Comparison of ENCODE assay signal across 12 cellular contexts in the genomic region with DNA sequence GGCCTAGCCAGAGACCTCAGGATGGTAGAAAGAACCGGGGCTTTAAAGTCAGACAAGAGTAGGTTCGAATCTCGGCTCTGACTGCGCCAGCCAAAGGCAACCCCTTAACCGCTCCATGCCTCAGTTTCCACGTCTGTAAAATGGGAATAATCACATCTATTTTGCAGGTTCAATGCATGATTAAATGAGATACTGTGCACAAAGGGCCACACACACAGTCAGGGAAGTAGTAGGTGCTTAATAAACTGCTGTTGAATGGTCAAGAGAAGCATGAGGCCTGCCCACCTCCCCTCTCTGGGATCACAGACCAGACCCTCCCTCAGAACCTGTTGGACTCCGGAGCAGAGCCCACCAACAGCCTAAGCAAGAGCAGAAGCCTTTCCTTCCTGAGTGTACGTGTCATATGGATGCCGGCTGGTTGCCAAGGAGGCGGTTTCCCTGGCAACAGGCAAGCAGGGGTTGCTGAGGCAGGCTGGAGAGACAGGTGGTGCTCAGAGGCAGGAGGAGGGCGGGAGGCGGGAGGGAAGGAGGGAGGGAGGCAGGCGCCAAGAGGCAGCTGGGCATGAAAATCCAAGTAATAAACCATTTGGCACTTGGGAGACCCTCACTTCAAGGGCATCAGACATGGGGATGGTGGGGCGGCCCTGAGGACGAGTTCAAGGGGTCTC. TPM values are rescaled to one million over a fixed set of nuclear protein-coding genes. Genes with fewer than 3 reads are reported as not detected.
DNase-seq lines count a peak whose midpoint lies in the region; ATAC-seq and TF ChIP-seq lines count a peak whose summit lies in the region.
"Had no signal": no experiment of that assay in that cellular context is flagged by ENCODE, and none has a peak within 500 bp of the region (broad histone marks: within the 10 kb centered on the region; RNA-seq: fewer than 3 reads in every experiment).

No MANE protein-coding gene starts in this region.

- no peaks in the 10 kb centered on the region for H3K27me3 ChIP-seq in dorsolateral prefrontal cortex
- H3K27me3 ChIP-seq: esophagus squamous epithelium had no signal

- TF ChIP-seq POLR2A in GM18505 (IDR thresholded peaks at IDR 0.05; ENCODE audit: borderline replicate concordance, extremely low read depth, insufficient read depth, insufficient read length) = no peak

- ATAC-seq in GM21717 (IDR thresholded peaks at IDR 0.05; ENCODE audit: unreplicated experiment) (no peak), GM18505 (IDR thresholded peaks at IDR 0.05; ENCODE audit: unreplicated experiment) (no peak), GM19351 (IDR thresholded peaks at IDR 0.05; ENCODE audit: unreplicated experiment) (no peak), HG03520 (IDR thresholded peaks at IDR 0.05; ENCODE audit: unreplicated experiment) (no peak)

- no peak overlapping the region for H3K4me3 ChIP-seq in dorsolateral prefrontal cortex
- H3K4me3 ChIP-seq: esophagus squamous epithelium had no signal

- peak; percentile 41 for DNase-seq in AG08396 (ENCODE audit: low spot score)
- DNase-seq in LHCN-M2 (ENCODE audit: low read depth) = peak; percentile 57
- peak; percentile 96 to 99 for DNase-seq in NCI-H524 (lab: John Stamatoyannopoulos, UW)
- peak in 9 of 10 donors; percentile 68 to 96 (median 89) for DNase-seq in dorsolateral prefrontal cortex
- DNase-seq: activated naive CD4-positive, alpha-beta T cell treated with anti-CD3 and anti-CD28 coated beads, Interleukin-2, amount 10 ng/mL, durations not matched to agents 7 days and 5 days; esophagus squamous epithelium; MM.1S; trophoblast cell had no signal

- intact Hi-C loops in dorsolateral prefrontal cortex (cut with DNase I) = no loop called here

- peak overlapping the region in 14 of 59 donors; percentile 7 to 65 (median 34) for H3K27ac ChIP-seq in dorsolateral prefrontal cortex

- TF ChIP-seq CTCF in dorsolateral prefrontal cortex (IDR thresholded peaks at IDR 0.05 in 54 of 56, conservative IDR thresholded peaks at IDR 0.05 in 2 of 56; ENCODE audit: low read depth in 1 of 56, partially characterized antibody in 56 of 56) = no peak

RNA-seq across cellular contexts. Expression of gene NFAM1, which starts 43.9 kb away (rescaled TPM):
- total RNA-seq in LHCN-M2 (2014; rRNA removed) (not detected in 2 replicates), dorsolateral prefrontal cortex (1 to 10 TPM in 96 of 120 experiments, under 1 TPM in 24; 0.44 to 5.1 (median 1.6) TPM)
- polyA plus RNA-seq in LHCN-M2 (2012) = not detected

Comparison
In these comparisons a context has a peak if more than half of its experiments do, and no peak if none do; other contexts are left out.
1. DNase-seq: peak in every context shown above with its lines; median percentile 98 in NCI-H524; 89 in dorsolateral prefrontal cortex; 57 in LHCN-M2; 41 in AG08396.